ENCODE assay signal across 1 cellular context in the genomic region with DNA sequence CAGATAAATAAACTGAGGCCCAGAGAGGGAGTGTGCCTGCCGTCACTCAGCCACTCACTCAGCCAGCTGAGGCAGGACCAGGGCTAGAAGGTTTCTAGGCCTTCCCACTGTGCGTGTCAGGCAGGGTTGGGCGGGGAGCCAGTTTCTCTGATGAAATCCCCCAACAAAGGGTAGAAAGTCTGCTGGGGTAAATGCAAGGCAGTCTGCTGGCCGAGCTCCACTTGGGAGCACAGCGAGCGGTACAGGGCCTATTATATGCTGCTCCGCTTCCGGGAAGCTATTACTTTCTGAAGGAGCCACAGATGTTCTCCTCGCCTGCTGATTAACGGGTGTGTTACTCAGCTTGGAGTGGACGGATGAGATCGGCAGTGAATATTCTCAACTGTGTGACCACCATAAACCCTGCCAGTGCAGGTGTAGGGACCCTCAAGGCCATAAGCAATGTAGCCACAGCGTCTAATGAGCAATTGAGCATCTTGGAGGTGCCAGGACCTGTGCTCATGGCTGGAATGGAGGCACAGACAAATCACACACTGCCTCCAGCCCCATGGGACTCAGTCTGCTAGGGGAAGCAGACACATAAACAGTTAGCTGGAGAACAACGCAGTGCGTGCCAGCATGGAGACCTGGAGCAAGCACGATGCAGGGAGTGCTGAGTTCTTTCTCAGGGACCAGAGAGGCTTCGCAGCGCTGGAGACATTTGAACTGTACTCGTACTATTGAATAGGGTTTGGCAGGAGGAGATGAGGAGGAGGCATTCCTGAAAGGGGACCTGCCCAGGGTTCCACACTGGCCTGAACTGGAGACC.
TF ChIP-seq lines count a peak whose summit lies in the region.

No MANE protein-coding gene starts in this region.

TF ChIP-seq in HEK293, 187 proteins besides CTCF, POLR2A, EP300 and RAD21 (continued from another document):
- TF ChIP-seq REPIN1 (tag by site-specific recombination; IDR thresholded peaks at IDR 0.05; ENCODE audit: low read depth) (no peak), ZFP3 (tag by site-specific recombination; IDR thresholded peaks at IDR 0.05; ENCODE audit: low read depth) (no peak), ZNF585B (tag by site-specific recombination; IDR thresholded peaks at IDR 0.05) (no peak), ZNF629 (tag by site-specific recombination; IDR thresholded peaks at IDR 0.05) (peak; percentile 59), KLF9 (tag by site-specific recombination; IDR thresholded peaks at IDR 0.05; ENCODE audit: low read depth) (no peak), SCRT1 (tag by site-specific recombination; IDR thresholded peaks at IDR 0.05; ENCODE audit: borderline replicate concordance) (no peak), GFI1B (tag by site-specific recombination; IDR thresholded peaks at IDR 0.05) (no peak)
- TF ChIP-seq, protein P1, sequence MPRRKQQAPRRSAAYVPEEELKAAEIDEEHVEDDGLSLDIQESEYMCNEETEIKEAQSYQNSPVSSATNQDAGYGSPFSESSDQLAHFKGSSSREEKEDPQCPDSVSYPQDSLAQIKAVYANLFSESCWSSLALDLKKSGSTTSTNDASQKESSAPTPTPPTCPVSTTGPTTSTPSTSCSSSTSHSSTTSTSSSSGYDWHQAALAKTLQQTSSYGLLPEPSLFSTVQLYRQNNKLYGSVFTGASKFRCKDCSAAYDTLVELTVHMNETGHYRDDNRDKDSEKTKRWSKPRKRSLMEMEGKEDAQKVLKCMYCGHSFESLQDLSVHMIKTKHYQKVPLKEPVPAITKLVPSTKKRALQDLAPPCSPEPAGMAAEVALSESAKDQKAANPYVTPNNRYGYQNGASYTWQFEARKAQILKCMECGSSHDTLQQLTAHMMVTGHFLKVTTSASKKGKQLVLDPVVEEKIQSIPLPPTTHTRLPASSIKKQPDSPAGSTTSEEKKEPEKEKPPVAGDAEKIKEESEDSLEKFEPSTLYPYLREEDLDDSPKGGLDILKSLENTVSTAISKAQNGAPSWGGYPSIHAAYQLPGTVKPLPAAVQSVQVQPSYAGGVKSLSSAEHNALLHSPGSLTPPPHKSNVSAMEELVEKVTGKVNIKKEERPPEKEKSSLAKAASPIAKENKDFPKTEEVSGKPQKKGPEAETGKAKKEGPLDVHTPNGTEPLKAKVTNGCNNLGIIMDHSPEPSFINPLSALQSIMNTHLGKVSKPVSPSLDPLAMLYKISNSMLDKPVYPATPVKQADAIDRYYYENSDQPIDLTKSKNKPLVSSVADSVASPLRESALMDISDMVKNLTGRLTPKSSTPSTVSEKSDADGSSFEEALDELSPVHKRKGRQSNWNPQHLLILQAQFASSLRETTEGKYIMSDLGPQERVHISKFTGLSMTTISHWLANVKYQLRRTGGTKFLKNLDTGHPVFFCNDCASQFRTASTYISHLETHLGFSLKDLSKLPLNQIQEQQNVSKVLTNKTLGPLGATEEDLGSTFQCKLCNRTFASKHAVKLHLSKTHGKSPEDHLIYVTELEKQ (tag by site-specific recombination; IDR thresholded peaks at IDR 0.05; ENCODE audit: borderline replicate concordance) = no peak
- TF ChIP-seq, protein P2, sequence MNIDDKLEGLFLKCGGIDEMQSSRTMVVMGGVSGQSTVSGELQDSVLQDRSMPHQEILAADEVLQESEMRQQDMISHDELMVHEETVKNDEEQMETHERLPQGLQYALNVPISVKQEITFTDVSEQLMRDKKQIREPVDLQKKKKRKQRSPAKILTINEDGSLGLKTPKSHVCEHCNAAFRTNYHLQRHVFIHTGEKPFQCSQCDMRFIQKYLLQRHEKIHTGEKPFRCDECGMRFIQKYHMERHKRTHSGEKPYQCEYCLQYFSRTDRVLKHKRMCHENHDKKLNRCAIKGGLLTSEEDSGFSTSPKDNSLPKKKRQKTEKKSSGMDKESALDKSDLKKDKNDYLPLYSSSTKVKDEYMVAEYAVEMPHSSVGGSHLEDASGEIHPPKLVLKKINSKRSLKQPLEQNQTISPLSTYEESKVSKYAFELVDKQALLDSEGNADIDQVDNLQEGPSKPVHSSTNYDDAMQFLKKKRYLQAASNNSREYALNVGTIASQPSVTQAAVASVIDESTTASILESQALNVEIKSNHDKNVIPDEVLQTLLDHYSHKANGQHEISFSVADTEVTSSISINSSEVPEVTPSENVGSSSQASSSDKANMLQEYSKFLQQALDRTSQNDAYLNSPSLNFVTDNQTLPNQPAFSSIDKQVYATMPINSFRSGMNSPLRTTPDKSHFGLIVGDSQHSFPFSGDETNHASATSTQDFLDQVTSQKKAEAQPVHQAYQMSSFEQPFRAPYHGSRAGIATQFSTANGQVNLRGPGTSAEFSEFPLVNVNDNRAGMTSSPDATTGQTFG (tag by site-specific recombination; IDR thresholded peaks at IDR 0.05; ENCODE audit: borderline replicate concordance) = no peak
TF ChIP-seq in HEK293: peak in this region for 42.
